ENCODE assay signal across 14 cellular contexts in the genomic region with DNA sequence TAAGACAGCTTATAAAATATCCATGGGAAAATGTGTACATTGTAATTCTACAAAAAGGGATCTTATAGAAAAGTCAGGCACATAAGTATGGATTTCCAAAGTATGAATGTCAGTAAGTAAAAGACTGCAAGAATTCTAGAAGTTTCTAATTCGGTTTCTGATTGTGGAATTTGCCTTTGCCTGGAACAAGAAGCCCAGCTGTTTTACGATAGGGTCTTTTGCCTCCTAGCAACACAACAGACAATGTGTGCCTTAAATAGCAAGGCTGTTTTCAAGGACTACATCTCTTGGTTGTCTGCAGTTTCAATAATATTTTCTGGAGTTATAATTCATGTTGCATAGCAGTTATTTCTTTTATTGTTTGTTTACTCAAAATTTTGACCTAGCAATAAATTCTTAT.
A peak's percentile ranks its signal among the peaks of the same experiment; 100 is the strongest.
DNase-seq lines count a peak whose midpoint lies in the region; ATAC-seq, FAIRE-seq and TF ChIP-seq lines count a peak whose summit lies in the region.
"Had no signal": no experiment of that assay in that cellular context is flagged by ENCODE, and none has a peak within 500 bp of the region (broad histone marks: within the 10 kb centered on the region; RNA-seq: fewer than 3 reads in every experiment).

No MANE protein-coding gene starts in this region.

- peak overlapping the region; percentile 49 for H3K27ac Mint-ChIP-seq in nephron progenitor cell
- no peak overlapping the region for H3K27ac Mint-ChIP-seq in activated CD8-positive, alpha-beta T cell treated with anti-CD3 and anti-CD28 coated beads for 36 hours

- H3K27me3 Mint-ChIP-seq in nephron progenitor cell (ENCODE audit: low read depth, poor library complexity): no peaks in the 10 kb centered on the region
- H3K27me3 Mint-ChIP-seq in activated CD8-positive, alpha-beta T cell treated with anti-CD3 and anti-CD28 coated beads for 36 hours: peaks cover 31% of the 10 kb centered on the region

- no peak for TF ChIP-seq CTCF in nephron progenitor cell (IDR thresholded peaks at IDR 0.05)
- no peak for TF ChIP-seq CTCF in activated CD8-positive, alpha-beta T cell treated with anti-CD3 and anti-CD28 coated beads for 36 hours (IDR thresholded peaks at IDR 0.05)

- ATAC-seq in activated CD8-positive, alpha-beta T cell treated with anti-CD3 and anti-CD28 coated beads for 36 hours: no peak
- no peak for ATAC-seq in left colon

- intact Hi-C loops in activated CD8-positive, alpha-beta T cell treated with anti-CD3 and anti-CD28 coated beads for 36 hours (cut with micrococcal nuclease): no loop called here
- intact Hi-C loops in left colon (cut with DNase I, micrococcal nuclease): no loop called here

- peak; percentile 21 for FAIRE-seq in endometrium (lab: Jason Lieb, UNC)
- no peak for FAIRE-seq in GM19239 (lab: Jason Lieb, UNC)

- CTCF ChIA-PET in activated CD8-positive, alpha-beta T cell treated with anti-CD3 and anti-CD28 coated beads for 36 hours (lab: Charles Lee): interaction anchor here (3.2 kb wide), 1 partner anchor 28 kb away, joined by 11 read pairs; no protein-coding TSS in a partner anchor

- peak; percentile 8 for DNase-seq in NCI-H748 (lab: John Stamatoyannopoulos, UW; ENCODE audit: unreplicated experiment)
- no peak for DNase-seq in NCI-H748 treated with DMSO at 0.1 percent for 48 hours (lab: John Stamatoyannopoulos, UW)
- DNase-seq in nephron progenitor cell: no peak
- DNase-seq in AML-193 (lab: John Stamatoyannopoulos, UW): no peak
- DNase-seq in GM19239 (ENCODE audit: insufficient read length, low spot score): no peak
- DNase-seq in activated CD8-positive, alpha-beta T cell treated with anti-CD3 and anti-CD28 coated beads for 36 hours: no peak
- DNase-seq in left colon: no peak
- DNase-seq: 8988T, NCI-H1436 treated with DMSO at 0.1 percent for 48 hours, NCI-H2081, NCI-H2227 treated with DMSO at 0.1 percent for 48 hours, NCI-H774, Peyer's patch had no signal

- peaks cover 3% of the 10 kb centered on the region for H3K9me3 Mint-ChIP-seq in nephron progenitor cell
- no peaks in the 10 kb centered on the region for H3K9me3 Mint-ChIP-seq in activated CD8-positive, alpha-beta T cell treated with anti-CD3 and anti-CD28 coated beads for 36 hours

- no peaks in the 10 kb centered on the region for H3K36me3 Mint-ChIP-seq in nephron progenitor cell (ENCODE audit: low read depth)
- H3K36me3 Mint-ChIP-seq in activated CD8-positive, alpha-beta T cell treated with anti-CD3 and anti-CD28 coated beads for 36 hours (ENCODE audit: low read depth): no peaks in the 10 kb centered on the region

- H3K4me3 Mint-ChIP-seq in nephron progenitor cell: no peak overlapping the region
- no peak overlapping the region for H3K4me3 Mint-ChIP-seq in activated CD8-positive, alpha-beta T cell treated with anti-CD3 and anti-CD28 coated beads for 36 hours

- POLR2A ChIA-PET in activated CD8-positive, alpha-beta T cell treated with anti-CD3 and anti-CD28 coated beads for 36 hours (lab: Charles Lee): no interaction called here

- H3K4me1 Mint-ChIP-seq in nephron progenitor cell: peaks cover 54% of the 10 kb centered on the region
- H3K4me1 Mint-ChIP-seq in activated CD8-positive, alpha-beta T cell treated with anti-CD3 and anti-CD28 coated beads for 36 hours (ENCODE audit: low read depth): peaks cover 5% of the 10 kb centered on the region
